ENCODE assay signal across 16 cellular contexts in the genomic region with DNA sequence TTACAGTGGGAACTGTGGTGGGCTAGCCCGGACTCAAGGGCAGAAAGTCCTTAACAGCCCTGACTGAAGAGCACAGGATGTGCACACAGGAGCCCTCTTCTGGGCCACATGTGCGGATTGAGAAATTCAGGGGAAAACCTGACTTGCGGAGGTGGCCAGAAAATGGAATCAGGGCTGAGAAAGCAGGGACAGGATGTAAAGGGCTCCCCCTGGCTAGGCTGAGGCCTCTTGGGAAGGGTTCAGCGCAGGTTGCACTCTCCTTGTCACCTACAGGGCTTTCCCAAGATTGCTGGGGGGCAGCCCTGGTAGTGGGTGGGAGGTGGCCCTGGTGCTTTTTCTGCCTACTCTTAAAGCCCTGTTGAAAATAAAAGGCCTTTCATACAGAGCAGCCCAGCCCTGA.
DNase-seq lines count a peak whose midpoint lies in the region; ATAC-seq and TF ChIP-seq lines count a peak whose summit lies in the region.
"Had no signal": no experiment of that assay in that cellular context is flagged by ENCODE, and none has a peak within 500 bp of the region (broad histone marks: within the 10 kb centered on the region; RNA-seq: fewer than 3 reads in every experiment).

No MANE protein-coding gene starts in this region.

- no peaks in the 10 kb centered on the region for H3K36me3 Mint-ChIP-seq in GM23338 (ENCODE audit: low read depth)
- no peaks in the 10 kb centered on the region for H3K36me3 Mint-ChIP-seq in WTC11
- no peaks in the 10 kb centered on the region for H3K36me3 Mint-ChIP-seq in osteocyte (ENCODE audit: unreplicated experiment)
- H3K36me3 Mint-ChIP-seq: CD14-positive monocyte; CD8-positive, alpha-beta T cell had no signal

- ATAC-seq in GM23338: peak; percentile 67
- peak; percentile 69 for ATAC-seq in WTC11
- ATAC-seq: CD8-positive, alpha-beta T cell; GM12878 had no signal

- H3K27me3 Mint-ChIP-seq in GM23338 (ENCODE audit: insufficient read depth, low read depth, poor library complexity): no peaks in the 10 kb centered on the region
- no peaks in the 10 kb centered on the region for H3K27me3 Mint-ChIP-seq in WTC11 (ENCODE audit: low read depth)
- no peaks in the 10 kb centered on the region for H3K27me3 Mint-ChIP-seq in osteocyte (ENCODE audit: unreplicated experiment)

- no peaks in the 10 kb centered on the region for H3K27me3 ChIP-seq in GM23338 (ENCODE audit: insufficient read depth)

- H3K36me3 ChIP-seq in GM23338 (ENCODE audit: insufficient read depth): no peaks in the 10 kb centered on the region
- H3K36me3 ChIP-seq: BLaER1 had no signal

- H3K27ac ChIP-seq in GM23338 (ENCODE audit: low read depth): no peak overlapping the region
- H3K27ac ChIP-seq: BLaER1 had no signal

- no peak overlapping the region for H3K27ac Mint-ChIP-seq in GM23338
- no peak overlapping the region for H3K27ac Mint-ChIP-seq in WTC11
- H3K27ac Mint-ChIP-seq in osteocyte (ENCODE audit: unreplicated experiment): no peak overlapping the region
- H3K27ac Mint-ChIP-seq: CD8-positive, alpha-beta T cell had no signal

- H3K4me3 Mint-ChIP-seq in GM23338 (no peak overlapping the region), WTC11 (no peak overlapping the region), osteocyte (ENCODE audit: unreplicated experiment) (no peak overlapping the region)
- H3K4me3 Mint-ChIP-seq: CD14-positive monocyte; CD8-positive, alpha-beta T cell had no signal

- H3K9me2 ChIP-seq in GM23338 (ENCODE audit: insufficient read depth): peaks cover 4% of the 10 kb centered on the region; the same call in 1 of the 2 replicates

- H3F3A ChIP-seq in GM23338 (replicated peaks; ENCODE audit: low read depth): no peaks in the 10 kb centered on the region

- CTCF ChIA-PET in WTC11 (lab: Charles Lee): interaction anchor here (1.6 kb wide), 1 partner anchor 257 kb away, joined by 4 read pairs; no protein-coding TSS in a partner anchor

- no peaks in the 10 kb centered on the region for H3K79me2 ChIP-seq in GM23338 (replicated peaks; ENCODE audit: insufficient read depth)

- DNase-seq in GM23338 (ENCODE audit: low spot score) (peak; percentile 6), WTC11 (ENCODE audit: low spot score) (no peak), iPS-NIHi7 (ENCODE audit: extremely low spot score) (peak; percentile 25), osteocyte (ENCODE audit: extremely low spot score, unreplicated experiment) (peak; percentile 66), NCI-H345 (lab: John Stamatoyannopoulos, UW) (no peak), SK-N-DZ (ENCODE audit: low spot score) (no peak), pons (ENCODE audit: low spot score) (no peak), NCI-H1930 (lab: John Stamatoyannopoulos, UW) (no peak)
- DNase-seq: 8988T; Calu3; CD8-positive, alpha-beta T cell; DMS79 treated with DMSO at 0.1 percent for 48 hours; IMR-90 had no signal

- no peaks in the 10 kb centered on the region for H3K4me1 ChIP-seq in GM23338 (ENCODE audit: insufficient read depth)
- H3K4me1 ChIP-seq: BLaER1 had no signal

- H3K4me1 Mint-ChIP-seq in GM23338: no peaks in the 10 kb centered on the region
- peaks cover 4% of the 10 kb centered on the region; the same call in 1 of the 2 replicates for H3K4me1 Mint-ChIP-seq in WTC11
- no peaks in the 10 kb centered on the region for H3K4me1 Mint-ChIP-seq in osteocyte (ENCODE audit: unreplicated experiment)

- H3K4me2 ChIP-seq in GM23338: no peak overlapping the region
- H3K4me2 ChIP-seq: BLaER1 had no signal

- H2AFZ ChIP-seq in GM23338: no peak overlapping the region

- no peak overlapping the region for H3K4me3 ChIP-seq in GM23338
- H3K4me3 ChIP-seq: BLaER1, GM12878 had no signal

- peak in 1 of 2 experiments; percentile 32; a peak in 2 of 4 replicates for TF ChIP-seq CTCF in GM23338 (conservative IDR thresholded peaks at IDR 0.05; ENCODE audit: low read depth in 2 of 2)
- TF ChIP-seq CTCF in WTC11 (IDR thresholded peaks at IDR 0.05): no peak
- TF ChIP-seq CTCF in osteocyte (IDR thresholded peaks at IDR 0.05): no peak

- no peaks in the 10 kb centered on the region for H4K20me1 ChIP-seq in GM23338 (replicated peaks; ENCODE audit: insufficient read depth)
- H4K20me1 ChIP-seq: BLaER1 had no signal

- H3K9me3 Mint-ChIP-seq in GM23338 (no peaks in the 10 kb centered on the region; the same call in 2 of the 3 replicates), WTC11 (0 out of 2 replicates have a peak, but pooled peaks cover 1% of the 10 kb centered on the region), osteocyte (ENCODE audit: unreplicated experiment) (no peaks in the 10 kb centered on the region)
- H3K9me3 Mint-ChIP-seq: CD14-positive monocyte; CD8-positive, alpha-beta T cell had no signal

- POLR2A ChIA-PET in WTC11 (lab: Charles Lee): no interaction called here

TF ChIP-seq in WTC11, 78 proteins besides CTCF, POLR2A, EP300 and RAD21:
- TF ChIP-seq, protein P1, sequence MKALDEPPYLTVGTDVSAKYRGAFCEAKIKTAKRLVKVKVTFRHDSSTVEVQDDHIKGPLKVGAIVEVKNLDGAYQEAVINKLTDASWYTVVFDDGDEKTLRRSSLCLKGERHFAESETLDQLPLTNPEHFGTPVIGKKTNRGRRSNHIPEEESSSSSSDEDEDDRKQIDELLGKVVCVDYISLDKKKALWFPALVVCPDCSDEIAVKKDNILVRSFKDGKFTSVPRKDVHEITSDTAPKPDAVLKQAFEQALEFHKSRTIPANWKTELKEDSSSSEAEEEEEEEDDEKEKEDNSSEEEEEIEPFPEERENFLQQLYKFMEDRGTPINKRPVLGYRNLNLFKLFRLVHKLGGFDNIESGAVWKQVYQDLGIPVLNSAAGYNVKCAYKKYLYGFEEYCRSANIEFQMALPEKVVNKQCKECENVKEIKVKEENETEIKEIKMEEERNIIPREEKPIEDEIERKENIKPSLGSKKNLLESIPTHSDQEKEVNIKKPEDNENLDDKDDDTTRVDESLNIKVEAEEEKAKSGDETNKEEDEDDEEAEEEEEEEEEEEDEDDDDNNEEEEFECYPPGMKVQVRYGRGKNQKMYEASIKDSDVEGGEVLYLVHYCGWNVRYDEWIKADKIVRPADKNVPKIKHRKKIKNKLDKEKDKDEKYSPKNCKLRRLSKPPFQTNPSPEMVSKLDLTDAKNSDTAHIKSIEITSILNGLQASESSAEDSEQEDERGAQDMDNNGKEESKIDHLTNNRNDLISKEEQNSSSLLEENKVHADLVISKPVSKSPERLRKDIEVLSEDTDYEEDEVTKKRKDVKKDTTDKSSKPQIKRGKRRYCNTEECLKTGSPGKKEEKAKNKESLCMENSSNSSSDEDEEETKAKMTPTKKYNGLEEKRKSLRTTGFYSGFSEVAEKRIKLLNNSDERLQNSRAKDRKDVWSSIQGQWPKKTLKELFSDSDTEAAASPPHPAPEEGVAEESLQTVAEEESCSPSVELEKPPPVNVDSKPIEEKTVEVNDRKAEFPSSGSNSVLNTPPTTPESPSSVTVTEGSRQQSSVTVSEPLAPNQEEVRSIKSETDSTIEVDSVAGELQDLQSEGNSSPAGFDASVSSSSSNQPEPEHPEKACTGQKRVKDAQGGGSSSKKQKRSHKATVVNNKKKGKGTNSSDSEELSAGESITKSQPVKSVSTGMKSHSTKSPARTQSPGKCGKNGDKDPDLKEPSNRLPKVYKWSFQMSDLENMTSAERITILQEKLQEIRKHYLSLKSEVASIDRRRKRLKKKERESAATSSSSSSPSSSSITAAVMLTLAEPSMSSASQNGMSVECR (CRISPR knock-in tag; IDR thresholded peaks at IDR 0.05; ENCODE audit: borderline replicate concordance): no peak
- TF ChIP-seq, protein P2, sequence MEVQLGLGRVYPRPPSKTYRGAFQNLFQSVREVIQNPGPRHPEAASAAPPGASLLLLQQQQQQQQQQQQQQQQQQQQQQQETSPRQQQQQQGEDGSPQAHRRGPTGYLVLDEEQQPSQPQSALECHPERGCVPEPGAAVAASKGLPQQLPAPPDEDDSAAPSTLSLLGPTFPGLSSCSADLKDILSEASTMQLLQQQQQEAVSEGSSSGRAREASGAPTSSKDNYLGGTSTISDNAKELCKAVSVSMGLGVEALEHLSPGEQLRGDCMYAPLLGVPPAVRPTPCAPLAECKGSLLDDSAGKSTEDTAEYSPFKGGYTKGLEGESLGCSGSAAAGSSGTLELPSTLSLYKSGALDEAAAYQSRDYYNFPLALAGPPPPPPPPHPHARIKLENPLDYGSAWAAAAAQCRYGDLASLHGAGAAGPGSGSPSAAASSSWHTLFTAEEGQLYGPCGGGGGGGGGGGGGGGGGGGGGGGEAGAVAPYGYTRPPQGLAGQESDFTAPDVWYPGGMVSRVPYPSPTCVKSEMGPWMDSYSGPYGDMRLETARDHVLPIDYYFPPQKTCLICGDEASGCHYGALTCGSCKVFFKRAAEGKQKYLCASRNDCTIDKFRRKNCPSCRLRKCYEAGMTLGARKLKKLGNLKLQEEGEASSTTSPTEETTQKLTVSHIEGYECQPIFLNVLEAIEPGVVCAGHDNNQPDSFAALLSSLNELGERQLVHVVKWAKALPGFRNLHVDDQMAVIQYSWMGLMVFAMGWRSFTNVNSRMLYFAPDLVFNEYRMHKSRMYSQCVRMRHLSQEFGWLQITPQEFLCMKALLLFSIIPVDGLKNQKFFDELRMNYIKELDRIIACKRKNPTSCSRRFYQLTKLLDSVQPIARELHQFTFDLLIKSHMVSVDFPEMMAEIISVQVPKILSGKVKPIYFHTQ (CRISPR knock-in tag; IDR thresholded peaks at IDR 0.05): no peak
- TF ChIP-seq SOX15 (CRISPR knock-in tag; IDR thresholded peaks at IDR 0.05) (no peak), FOXJ3 (CRISPR knock-in tag; IDR thresholded peaks at IDR 0.05; ENCODE audit: borderline replicate concordance) (no peak), ZNF317 (CRISPR knock-in tag; IDR thresholded peaks at IDR 0.05; ENCODE audit: borderline replicate concordance, low read depth) (no peak), SMAD4 (CRISPR knock-in tag; IDR thresholded peaks at IDR 0.05) (no peak), NR1H2 (CRISPR knock-in tag; IDR thresholded peaks at IDR 0.05) (no peak), JUN (CRISPR knock-in tag; IDR thresholded peaks at IDR 0.05) (no peak)

Comparison
In these comparisons a context has a peak if more than half of its experiments do, and no peak if none do; other contexts are left out.
1. DNase-seq: peak in GM23338 (single experiment), iPS-NIHi7 (single experiment) and osteocyte (single experiment); none in WTC11 (single experiment), NCI-H345 (single experiment), SK-N-DZ (single experiment), pons (single experiment) and NCI-H1930 (0 of 2).